Comparison of ENCODE assay signal across 8 cellular contexts in the genomic region with DNA sequence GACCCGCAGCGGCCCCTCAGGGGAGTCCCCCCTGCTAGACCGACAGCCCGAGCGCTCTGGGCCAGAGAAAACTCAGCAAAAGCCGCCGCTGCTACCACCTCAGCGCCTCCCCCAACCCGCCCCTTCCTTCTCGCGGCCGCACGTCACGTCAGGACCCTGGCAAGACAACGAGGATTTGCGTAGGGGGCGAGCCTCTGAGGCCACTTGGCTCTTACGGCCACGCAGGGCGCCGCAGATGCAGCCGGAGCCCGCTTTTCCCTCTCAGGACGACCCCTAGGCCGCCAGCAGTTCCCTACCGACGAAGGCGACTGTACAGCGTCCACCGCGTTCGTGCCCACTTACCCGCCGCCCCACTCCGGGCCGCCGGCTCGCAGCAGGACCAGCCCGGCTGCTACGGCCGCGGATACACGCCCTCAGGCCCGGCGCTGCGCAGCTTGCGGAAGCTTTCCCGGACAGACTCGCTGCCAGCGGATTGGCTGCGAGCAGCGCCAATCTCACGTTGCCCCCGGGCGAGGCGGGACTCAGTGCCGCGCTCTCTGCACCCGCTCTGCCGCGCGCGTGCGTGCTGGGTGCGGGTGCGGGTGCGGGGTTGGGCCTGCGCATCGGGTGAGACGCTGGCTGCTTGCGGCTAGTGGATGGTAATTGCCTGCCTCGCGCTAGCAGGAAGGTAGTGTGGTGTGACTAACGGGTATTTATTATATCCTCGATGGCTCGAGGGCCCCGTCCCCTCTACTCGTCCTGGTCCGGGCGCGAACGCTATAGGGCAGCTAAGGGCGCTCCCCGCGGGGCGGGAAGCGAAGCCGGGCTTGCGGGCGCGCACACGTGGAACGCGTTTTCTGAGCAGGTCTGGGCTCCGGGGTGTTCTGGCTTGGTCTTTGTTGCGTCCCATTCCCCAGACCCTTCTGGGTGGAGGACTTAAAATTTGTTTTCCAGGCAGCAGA. TPM values are rescaled to one million over a fixed set of nuclear protein-coding genes. Genes with fewer than 3 reads are reported as not detected.
A peak's percentile ranks its signal among the peaks of the same experiment; 100 is the strongest.
DNase-seq lines count a peak whose midpoint lies in the region; ATAC-seq and TF ChIP-seq lines count a peak whose summit lies in the region.

ORMDL1 (minus strand) TSS at position 413 of the 941 bp plus-strand sequence. CDS start 1,744 bp downstream, outside the sequence.
PMS1 (plus strand) TSS at position 524 of the 941 bp plus-strand sequence. CDS start 7,360 bp downstream, outside the sequence.

- no peak for TF ChIP-seq CTCF in WERI-Rb-1 (IDR thresholded peaks at IDR 0.05; ENCODE audit: low read depth, low read length)
- no peak for TF ChIP-seq CTCF in breast epithelium (IDR thresholded peaks at IDR 0.05)

- H3K4me3 ChIP-seq in WERI-Rb-1 (ENCODE audit: low read depth, low read length), result peak within 1 kb of the TSS; percentile 97
- peak within 1 kb of the TSS; percentile 65 to 91 (median 84) for H3K4me3 ChIP-seq in breast epithelium
- peak within 1 kb of the TSS; percentile 93 for H3K4me3 ChIP-seq in iPS-18c (ENCODE audit: insufficient read depth, low read depth, low read length)
- peak within 1 kb of the TSS; percentile 93 to 98 (median 93) for H3K4me3 ChIP-seq in skeletal muscle tissue (ENCODE audit: low read length in 3 of 3)

- H3K36me3 ChIP-seq in WERI-Rb-1 (peaks cover 47% of the 10 kb centered on the region), breast epithelium (no peaks in the 10 kb centered on the region), skeletal muscle tissue (ENCODE audit: control insufficient read depth in 3 of 3, insufficient read depth in 3 of 3, low read length in 3 of 3) (peaks cover 7 to 25% (median 19%) of the 10 kb centered on the region in 3 donors)

- peak; percentile 99 for DNase-seq in AG08395 (ENCODE audit: low spot score)
- DNase-seq in NCI-H2227 (lab: John Stamatoyannopoulos, UW; ENCODE audit: unreplicated experiment), result peak; percentile 99
- DNase-seq in WERI-Rb-1, result peak; percentile 95
- peak; percentile 83 to 94 for DNase-seq in breast epithelium (ENCODE audit: low spot score in 2 of 2)

- H3K27ac ChIP-seq in WERI-Rb-1 (peak within 1 kb of the TSS; percentile 99), breast epithelium (peak within 1 kb of the TSS; percentile 97 to 99), skeletal muscle tissue (ENCODE audit: low read depth, low read length) (peak within 1 kb of the TSS; percentile 90)

- no peaks in the 10 kb centered on the region for H3K27me3 ChIP-seq in WERI-Rb-1 (ENCODE audit: insufficient read depth, low read depth, severe bottlenecking)
- H3K27me3 ChIP-seq in breast epithelium, result no peaks in the 10 kb centered on the region
- no peaks in the 10 kb centered on the region for H3K27me3 ChIP-seq in skeletal muscle tissue (ENCODE audit: control insufficient read depth in 3 of 3, insufficient read depth in 3 of 3, low read length in 3 of 3)

- peak within 1 kb of the TSS; percentile 93 to 97 (median 96) for H3K9ac ChIP-seq in skeletal muscle tissue (ENCODE audit: low read depth in 1 of 3, low read length in 3 of 3)

- no peaks in the 10 kb centered on the region for H3K9me3 ChIP-seq in WERI-Rb-1 (ENCODE audit: severe bottlenecking)
- no peaks in the 10 kb centered on the region for H3K9me3 ChIP-seq in breast epithelium
- no peaks in the 10 kb centered on the region for H3K9me3 ChIP-seq in iPS-18c (ENCODE audit: control insufficient read depth, insufficient read depth, low read length)
- no peaks in the 10 kb centered on the region for H3K9me3 ChIP-seq in skeletal muscle tissue (ENCODE audit: control insufficient read depth in 3 of 3, low read length in 3 of 3)

- peak; percentile 64 for TF ChIP-seq POLR2A in breast epithelium (IDR thresholded peaks at IDR 0.05)

- ATAC-seq in GM18909 (IDR thresholded peaks at IDR 0.05; ENCODE audit: poor library complexity, unreplicated experiment) (peak; percentile 94), HG03159 (IDR thresholded peaks at IDR 0.05; ENCODE audit: unreplicated experiment) (peak; percentile 96)

- intact Hi-C loops in breast epithelium (cut with DNase I; ENCODE audit: low total_unique reads), result no loop called here

- H3K4me1 ChIP-seq in breast epithelium (no peaks in the 10 kb centered on the region), skeletal muscle tissue (ENCODE audit: control insufficient read depth in 3 of 3, insufficient read depth in 3 of 3, low read length in 3 of 3) (peaks cover 13 to 24% (median 17%) of the 10 kb centered on the region in 3 donors)

RNA-seq across cellular contexts. Expression of gene ORMDL1, which starts in this region (rescaled TPM):
- 10 to 100 TPM; 85.2 to 97.0 (median 90.6) TPM for total RNA-seq in breast epithelium
- 29.7 TPM for total RNA-seq in skeletal muscle tissue

RNA-seq across cellular contexts. Expression of gene PMS1, which starts in this region (rescaled TPM):
- total RNA-seq in breast epithelium (10 to 100 TPM; 18.1 to 29.1 (median 21.0) TPM), skeletal muscle tissue (39.1 TPM)

Comparison
In these comparisons a context has a peak if more than half of its experiments do, and no peak if none do; other contexts are left out.
1. Peak in every context shown above with its lines: DNase-seq, ATAC-seq, H3K4me3 ChIP-seq and H3K27ac ChIP-seq.